10 cellular contexts compared by ENCODE assay signal in the genomic region with DNA sequence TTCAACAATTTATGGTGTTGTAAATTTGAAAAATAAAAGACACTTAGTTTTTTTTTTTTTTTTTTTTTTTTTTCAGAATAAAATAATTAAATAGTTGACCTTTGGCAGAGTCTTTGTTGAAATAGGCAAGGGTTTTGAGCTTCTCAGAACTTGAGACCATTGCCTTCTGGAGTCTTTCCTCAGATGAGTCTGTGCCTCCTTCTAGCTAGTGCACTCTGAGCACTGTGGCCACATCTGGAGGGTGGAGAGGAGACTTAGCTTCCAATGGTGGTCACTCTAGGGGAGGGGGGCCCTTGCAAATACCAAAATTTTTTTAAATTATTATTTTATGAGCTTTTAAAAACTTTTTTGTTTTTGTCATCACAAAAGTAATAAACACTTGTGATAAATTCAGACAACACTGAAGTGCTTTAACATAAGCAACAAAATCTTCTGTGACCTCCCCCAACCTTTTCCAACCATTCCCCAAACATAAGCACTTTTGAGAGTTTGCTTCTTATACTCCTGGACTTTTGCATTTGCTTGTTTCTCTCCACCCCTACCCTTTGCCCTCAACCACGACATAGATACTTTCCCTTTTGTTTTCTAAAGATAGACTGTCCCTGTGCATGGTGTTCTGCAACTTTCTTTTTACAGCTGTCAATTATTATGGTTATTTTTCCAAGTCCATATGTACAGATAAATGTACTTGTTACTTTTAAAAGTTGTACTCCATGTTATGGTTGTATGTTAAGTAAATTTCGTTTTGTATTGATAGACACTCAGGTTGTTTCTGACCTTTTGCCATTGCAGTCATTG. TPM values are rescaled to one million over a fixed set of nuclear protein-coding genes. Genes with fewer than 3 reads are reported as not detected.
DNase-seq lines count a peak whose midpoint lies in the region; ATAC-seq, FAIRE-seq and TF ChIP-seq lines count a peak whose summit lies in the region.
"Had no signal": no experiment of that assay in that cellular context is flagged by ENCODE, and none has a peak within 500 bp of the region (broad histone marks: within the 10 kb centered on the region; RNA-seq: fewer than 3 reads in every experiment).

No MANE protein-coding gene starts in this region.

- DNase-seq in GM18507 (ENCODE audit: extremely low spot score, insufficient read length, low read depth), result no peak
- no peak for DNase-seq in HepG2 (ENCODE audit: low spot score)
- DNase-seq in testis, result no peak
- DNase-seq in SHP77 (lab: John Stamatoyannopoulos, UW), result no peak
- DNase-seq in caudate nucleus (lab: John Stamatoyannopoulos, UW), result no peak
- DNase-seq in HTR-8/SVneo (ENCODE audit: insufficient read length, low spot score), result no peak
- DNase-seq: cerebellar nuclear complex, mammary epithelial cell had no signal

- FAIRE-seq in GM18507 (lab: Jason Lieb, UNC), result peak; percentile 78
- FAIRE-seq in HepG2 (lab: Jason Lieb, UNC), result no peak
- no peak for FAIRE-seq in HTR-8/SVneo (lab: Jason Lieb, UNC)

- CTCF ChIA-PET in HepG2 (lab: Yijun Ruan, JAX; ENCODE audit: low intra/inter-chr PET ratio, low total read pairs), result no interaction called here

- H3K4me2 ChIP-seq in HepG2 (ENCODE audit: low read depth, low read length), result peak overlapping the region; percentile 51

- BruUV-seq in HepG2 (replicated peaks; lab: Mats Ljungman, UMichigan), result no TSS peak

- intact Hi-C loops in HepG2 (cut with micrococcal nuclease; ENCODE audit: unreplicated experiment), result no loop called here
- intact Hi-C loops in testis (cut with DNase I; ENCODE audit: low total_unique reads), result no loop called here

- H3K4me3 ChIP-seq in HepG2 (replicated peaks in 1 of 3; ENCODE audit: insufficient read depth in 1 of 3, low read depth in 2 of 3, low read length in 3 of 3), result peak overlapping the region in 1 of 3 experiments; percentile 18; a peak in 1 of 6 replicates
- no peak overlapping the region for H3K4me3 ChIP-seq in testis

- no peak for TF ChIP-seq POLR2A in HepG2 (IDR thresholded peaks at IDR 0.05; ENCODE audit: insufficient read depth in 1 of 2, low read depth in 2 of 2, low read length in 2 of 2)
- TF ChIP-seq POLR2A in testis (IDR thresholded peaks at IDR 0.05), result no peak

- POLR2A ChIA-PET in HepG2 (lab: Yijun Ruan, JAX), result no interaction called here

- ATAC-seq in GM21447 (IDR thresholded peaks at IDR 0.05; ENCODE audit: unreplicated experiment), result peak; percentile 83
- peak; percentile 78 for ATAC-seq in HG03460 (IDR thresholded peaks at IDR 0.05; ENCODE audit: unreplicated experiment)
- no peak for ATAC-seq in HepG2

- 3% methylated on average over 2 of the region's 2 CpGs for WGBS in HepG2 (ENCODE audit: low lambda C conversion rate)
- WGBS in testis, 2 donors, result 38 to 49% methylated on average over 2 of the region's 2 CpGs

- no peaks in the 10 kb centered on the region for H4K20me1 ChIP-seq in HepG2 (ENCODE audit: insufficient read depth, low read length)

- TF ChIP-seq RAD21 in HepG2 (CRISPR knock-in tag; IDR thresholded peaks at IDR 0.05), result no peak

- TF ChIP-seq EP300 in HepG2 (IDR thresholded peaks at IDR 0.05; ENCODE audit: low read depth in 2 of 2, low read length in 2 of 2), result no peak
- TF ChIP-seq EP300 in HepG2 (CRISPR knock-in tag; IDR thresholded peaks at IDR 0.05; ENCODE audit: borderline replicate concordance), result no peak

- H3K79me2 ChIP-seq in HepG2 (ENCODE audit: insufficient read depth, low read length), result no peaks in the 10 kb centered on the region

- H3K27ac ChIP-seq in HepG2 (ENCODE audit: extremely low read length, insufficient read depth, low read length), result no peak overlapping the region
- no peak overlapping the region for H3K27ac ChIP-seq in testis
- no peak overlapping the region for H3K27ac ChIP-seq in caudate nucleus (ENCODE audit: low read depth, low read length)

- no peaks in the 10 kb centered on the region for H3K36me3 ChIP-seq in HepG2 (replicated peaks in 1 of 2; ENCODE audit: control insufficient read depth in 1 of 2, insufficient read depth in 2 of 2, low read length in 2 of 2)
- no peaks in the 10 kb centered on the region for H3K36me3 ChIP-seq in testis (ENCODE audit: low read depth, missing control alignments)

- in situ Hi-C loops in HepG2 (cut with HindIII; ENCODE audit: extremely low pct_ligation_motif_present, low pct_unique_long_range_greater_than_20kb), result no loop called here

- H3K27me3 ChIP-seq in HepG2 (ENCODE audit: control insufficient read depth in 1 of 2, insufficient read depth in 2 of 2, low read length in 2 of 2) (no peaks in the 10 kb centered on the region; a peak in 1 of 5 replicates), testis (no peaks in the 10 kb centered on the region)

- no peak overlapping the region for H2AFZ ChIP-seq in HepG2 (ENCODE audit: low read length)

- no peak overlapping the region for H3K9ac ChIP-seq in HepG2 (ENCODE audit: insufficient read depth, low read depth, low read length)

- H3K4me1 ChIP-seq in HepG2 (ENCODE audit: insufficient read depth, low read length) (peaks cover 19% of the 10 kb centered on the region; the same call in 1 of the 2 replicates), testis (peaks cover 5% of the 10 kb centered on the region)

- H3K9me3 ChIP-seq in HepG2 (ENCODE audit: low read length), result no peaks in the 10 kb centered on the region
- no peaks in the 10 kb centered on the region for H3K9me3 ChIP-seq in testis

- no peak for TF ChIP-seq CTCF in HepG2 (CRISPR knock-in tag; IDR thresholded peaks at IDR 0.05)
- TF ChIP-seq CTCF in testis (IDR thresholded peaks at IDR 0.05), result no peak

TF ChIP-seq in HepG2, 621 proteins besides CTCF, POLR2A, EP300 and RAD21 (continues in another document):
- TF ChIP-seq, protein P1, sequence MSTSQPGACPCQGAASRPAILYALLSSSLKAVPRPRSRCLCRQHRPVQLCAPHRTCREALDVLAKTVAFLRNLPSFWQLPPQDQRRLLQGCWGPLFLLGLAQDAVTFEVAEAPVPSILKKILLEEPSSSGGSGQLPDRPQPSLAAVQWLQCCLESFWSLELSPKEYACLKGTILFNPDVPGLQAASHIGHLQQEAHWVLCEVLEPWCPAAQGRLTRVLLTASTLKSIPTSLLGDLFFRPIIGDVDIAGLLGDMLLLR (CRISPR knock-in tag; IDR thresholded peaks at IDR 0.05), result no peak
- TF ChIP-seq NFKBIZ (CRISPR knock-in tag; IDR thresholded peaks at IDR 0.05) (no peak), REPIN1 (CRISPR knock-in tag; IDR thresholded peaks at IDR 0.05; ENCODE audit: borderline replicate concordance, low read depth) (no peak), HOXA3 (CRISPR knock-in tag; IDR thresholded peaks at IDR 0.05) (no peak)
- TF ChIP-seq, protein P2, sequence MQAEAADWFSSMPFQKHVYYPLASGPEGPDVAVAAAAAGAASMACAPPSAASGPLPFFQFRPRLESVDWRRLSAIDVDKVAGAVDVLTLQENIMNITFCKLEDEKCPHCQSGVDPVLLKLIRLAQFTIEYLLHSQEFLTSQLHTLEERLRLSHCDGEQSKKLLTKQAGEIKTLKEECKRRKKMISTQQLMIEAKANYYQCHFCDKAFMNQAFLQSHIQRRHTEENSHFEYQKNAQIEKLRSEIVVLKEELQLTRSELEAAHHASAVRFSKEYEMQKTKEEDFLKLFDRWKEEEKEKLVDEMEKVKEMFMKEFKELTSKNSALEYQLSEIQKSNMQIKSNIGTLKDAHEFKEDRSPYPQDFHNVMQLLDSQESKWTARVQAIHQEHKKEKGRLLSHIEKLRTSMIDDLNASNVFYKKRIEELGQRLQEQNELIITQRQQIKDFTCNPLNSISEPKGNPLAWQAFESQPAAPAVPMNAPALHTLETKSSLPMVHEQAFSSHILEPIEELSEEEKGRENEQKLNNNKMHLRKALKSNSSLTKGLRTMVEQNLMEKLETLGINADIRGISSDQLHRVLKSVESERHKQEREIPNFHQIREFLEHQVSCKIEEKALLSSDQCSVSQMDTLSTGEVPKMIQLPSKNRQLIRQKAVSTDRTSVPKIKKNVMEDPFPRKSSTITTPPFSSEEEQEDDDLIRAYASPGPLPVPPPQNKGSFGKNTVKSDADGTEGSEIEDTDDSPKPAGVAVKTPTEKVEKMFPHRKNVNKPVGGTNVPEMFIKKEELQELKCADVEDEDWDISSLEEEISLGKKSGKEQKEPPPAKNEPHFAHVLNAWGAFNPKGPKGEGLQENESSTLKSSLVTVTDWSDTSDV (CRISPR knock-in tag; IDR thresholded peaks at IDR 0.05), result no peak
- TF ChIP-seq, protein P3, sequence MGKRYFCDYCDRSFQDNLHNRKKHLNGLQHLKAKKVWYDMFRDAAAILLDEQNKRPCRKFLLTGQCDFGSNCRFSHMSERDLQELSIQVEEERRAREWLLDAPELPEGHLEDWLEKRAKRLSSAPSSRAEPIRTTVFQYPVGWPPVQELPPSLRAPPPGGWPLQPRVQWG (CRISPR knock-in tag; IDR thresholded peaks at IDR 0.05; ENCODE audit: borderline replicate concordance, low read depth), result no peak

RNA-seq across cellular contexts. Expression of a gene that starts 41.1 kb away (rescaled TPM):
- 4.8 and 5.0 TPM in 2 replicates for total RNA-seq in HepG2 (2016; rRNA removed; fragmentation: Illumina TruSeq; extraction: Trizol)
- 1.9 and 3.3 TPM in 2 replicates for total RNA-seq in HepG2 (2016; cell fraction: cytosol; rRNA removed; fragmentation: Illumina TruSeq; extraction: Trizol; ENCODE audit: low read depth)
- total RNA-seq in HepG2 (2016; cell fraction: insoluble cytoplasmic fraction; rRNA removed; fragmentation: Illumina TruSeq; extraction: Trizol), result 4.8 and 5.5 TPM in 2 replicates
- total RNA-seq in HepG2 (2016; cell fraction: membrane; rRNA removed; fragmentation: Illumina TruSeq; extraction: Trizol), result 5.3 and 5.5 TPM in 2 replicates
- total RNA-seq in HepG2 (2016; cell fraction: nucleus; rRNA removed; fragmentation: Illumina TruSeq; extraction: Trizol), result 5.3 and 7.6 TPM in 2 replicates
- polyA plus RNA-seq in HepG2 (2011; rRNA removed), result 3.3 and 4.5 TPM in 2 replicates
- 2.1 and 2.8 TPM in 2 replicates for polyA plus RNA-seq in HepG2 (2011; cell fraction: cytosol; rRNA removed)
- 4.7 and 5.0 TPM in 2 replicates for polyA plus RNA-seq in HepG2 (2011; cell fraction: nucleus; rRNA removed)
- polyA plus RNA-seq in HepG2 (2012), result 5.6 and 6.9 TPM in 2 replicates
- 1.5 and 2.8 TPM in 2 replicates for polyA plus RNA-seq in HepG2 (2016; cell fraction: cytosol; fragmentation: Illumina TruSeq; extraction: Trizol; ENCODE audit: low read depth)
- 3.8 and 4.8 TPM in 2 replicates for polyA plus RNA-seq in HepG2 (2016; cell fraction: insoluble cytoplasmic fraction; fragmentation: Illumina TruSeq; extraction: Trizol; ENCODE audit: low read depth)
- 3.2 and 5.1 TPM in 2 replicates for polyA plus RNA-seq in HepG2 (2016; cell fraction: membrane; fragmentation: Illumina TruSeq; extraction: Trizol; ENCODE audit: low read depth)
- polyA plus RNA-seq in HepG2 (2016; cell fraction: nucleus; fragmentation: Illumina TruSeq; extraction: Trizol; ENCODE audit: insufficient read depth, low read depth), result 5.1 and 8.2 TPM in 2 replicates
- 5.9 and 21.3 TPM in 2 replicates for polyA minus RNA-seq in HepG2 (2011; rRNA and poly(A)+ RNA removed; ENCODE audit: low replicate concordance)
- 3.9 and 8.9 TPM in 2 replicates for polyA minus RNA-seq in HepG2 (2011; cell fraction: cytosol; rRNA and poly(A)+ RNA removed)
- 9.0 and 14.3 TPM in 2 replicates for polyA minus RNA-seq in HepG2 (2011; cell fraction: nucleus; rRNA and poly(A)+ RNA removed)
- total RNA-seq in testis, result 10 to 100 TPM; 35.7 to 40.3 TPM
- polyA plus RNA-seq in testis (ENCODE audit: insufficient read depth, low read depth, low replicate concordance), result 21.5 TPM
